8 cellular contexts compared by ENCODE assay signal in genomic region chr7:101163281-101164070, GRCh38. TPM values are rescaled to one million over a fixed set of nuclear protein-coding genes. Genes with fewer than 3 reads are reported as not detected.
DNase-seq lines count a peak whose midpoint lies in the region; ATAC-seq and TF ChIP-seq lines count a peak whose summit lies in the region.

No MANE protein-coding gene starts in this region.

- peak overlapping the region; percentile 78 for H3K4me3 Mint-ChIP-seq in neural progenitor cell

- peaks cover 62% of the 10 kb centered on the region for H4K20me1 ChIP-seq in neural progenitor cell (ENCODE audit: low read depth)

- H3K4me3 ChIP-seq in HFF-Myc (replicated peaks; ENCODE audit: low read depth, low read length), result peak overlapping the region; percentile 54
- H3K4me3 ChIP-seq in neural progenitor cell, result peak overlapping the region; percentile 51

- H3K9me3 ChIP-seq in neural progenitor cell (ENCODE audit: low read depth), result no peaks in the 10 kb centered on the region

- H3K27me3 Mint-ChIP-seq in neural progenitor cell (ENCODE audit: insufficient read depth, low read depth), result peaks cover 48% of the 10 kb centered on the region

- peaks cover 36% of the 10 kb centered on the region for H3F3A ChIP-seq in neural progenitor cell (ENCODE audit: low read depth)

- H3K9me3 Mint-ChIP-seq in neural progenitor cell, result no peaks in the 10 kb centered on the region

- H3K27me3 ChIP-seq in neural progenitor cell (peaks cover 78% of the 10 kb centered on the region), foreskin keratinocyte (peaks cover 47% of the 10 kb centered on the region)

- H2AFZ ChIP-seq in neural progenitor cell (replicated peaks), result no peak overlapping the region

- TF ChIP-seq CTCF in HFF-Myc (IDR thresholded peaks at IDR 0.05; ENCODE audit: low read depth, low read length, missing control alignments) (no peak), neural progenitor cell (IDR thresholded peaks at IDR 0.05) (no peak), foreskin keratinocyte (conservative IDR thresholded peaks at IDR 0.05) (no peak)

- H3K4me1 Mint-ChIP-seq in neural progenitor cell, result peaks cover 38% of the 10 kb centered on the region

- DNase-seq in Caki2 (ENCODE audit: low read depth), result peak; percentile 79
- no peak for DNase-seq in HFF-Myc (ENCODE audit: extremely low read depth, low read depth)
- DNase-seq in RKO (ENCODE audit: low spot score), result peak; percentile 86
- peak; percentile 68 for DNase-seq in ecto neural progenitor cell (ENCODE audit: low spot score)
- peak; percentile 63 for DNase-seq in neural progenitor cell (ENCODE audit: low spot score)
- DNase-seq in foreskin melanocyte, result no peak
- no peak for DNase-seq in foreskin keratinocyte
- DNase-seq in dermis blood vessel endothelial cell, result no peak

- H3K27ac ChIP-seq in neural progenitor cell (no peak overlapping the region), foreskin keratinocyte (no peak overlapping the region)

- H3K4me1 ChIP-seq in neural progenitor cell (peaks cover 41% of the 10 kb centered on the region), foreskin keratinocyte (peaks cover 3% of the 10 kb centered on the region)

- H3K9ac ChIP-seq in neural progenitor cell, result no peak overlapping the region

- H3K4me2 ChIP-seq in neural progenitor cell, result peak overlapping the region; percentile 84

- ATAC-seq in foreskin keratinocyte, result no peak

- H3K36me3 Mint-ChIP-seq in neural progenitor cell, result peaks cover 6% of the 10 kb centered on the region

- H3K79me2 ChIP-seq in neural progenitor cell (ENCODE audit: low read depth), result no peaks in the 10 kb centered on the region

- H3K27ac Mint-ChIP-seq in neural progenitor cell, result no peak overlapping the region

- H3K36me3 ChIP-seq in neural progenitor cell, result no peaks in the 10 kb centered on the region

- in situ Hi-C loops in Caki2 (cut with HindIII; ENCODE audit: low pct_unique_long_range_greater_than_20kb, low sequenced_read_pairs), result no loop called here

RNA-seq across cellular contexts. Expression of gene VGF, which starts 1.9 kb away (rescaled TPM):
- 0.14 and 0.74 TPM in 2 replicates for total RNA-seq in Caki2 (2014; rRNA removed; shearing (Covaris generic); ENCODE audit: low replicate concordance)
- 0.65 and 1.6 TPM in 2 replicates for total RNA-seq in neural progenitor cell (ENCODE audit: low replicate concordance)
- 0.11 and 0.14 TPM in 2 replicates for total RNA-seq in foreskin keratinocyte
- polyA plus RNA-seq in foreskin keratinocyte, result 0.21 and 0.33 TPM in 2 replicates
- total RNA-seq in dermis blood vessel endothelial cell, result not detected in 2 replicates

RNA-seq across cellular contexts. Expression of gene AP1S1, which starts 9.2 kb away (rescaled TPM):
- 296 and 312 TPM in 2 replicates for total RNA-seq in Caki2 (2014; rRNA removed; shearing (Covaris generic); ENCODE audit: low replicate concordance)
- total RNA-seq in neural progenitor cell (ENCODE audit: low replicate concordance) (74.4 and 94.2 TPM in 2 replicates), foreskin keratinocyte (164 and 166 TPM in 2 replicates), dermis blood vessel endothelial cell (115 and 144 TPM in 2 replicates)
- polyA plus RNA-seq in foreskin keratinocyte, result 223 TPM in 2 replicates

RNA-seq across cellular contexts. Expression of gene NAT16, which starts 16.6 kb away (rescaled TPM):
- not detected in 2 replicates for total RNA-seq in Caki2 (2014; rRNA removed; shearing (Covaris generic); ENCODE audit: low replicate concordance)
- total RNA-seq in neural progenitor cell (ENCODE audit: low replicate concordance) (0.28 TPM in 1 of 2 replicates, not detected in the other), foreskin keratinocyte (not detected in 2 replicates), dermis blood vessel endothelial cell (not detected in 2 replicates)
- polyA plus RNA-seq in foreskin keratinocyte, result not detected in 2 replicates

RNA-seq across cellular contexts. Expression of gene SERPINE1, which starts 36.6 kb away (rescaled TPM):
- total RNA-seq in Caki2 (2014; rRNA removed; shearing (Covaris generic); ENCODE audit: low replicate concordance), result 36.7 and 42.4 TPM in 2 replicates
- total RNA-seq in neural progenitor cell (ENCODE audit: low replicate concordance) (0.03 TPM in 1 of 2 replicates, not detected in the other), foreskin keratinocyte (265 and 427 TPM in 2 replicates), dermis blood vessel endothelial cell (289 and 399 TPM in 2 replicates)
- 170 and 271 TPM in 2 replicates for polyA plus RNA-seq in foreskin keratinocyte

RNA-seq across cellular contexts. Expression of gene MOGAT3, which starts 37.4 kb away (rescaled TPM):
- not detected in 2 replicates for total RNA-seq in Caki2 (2014; rRNA removed; shearing (Covaris generic); ENCODE audit: low replicate concordance)
- total RNA-seq in neural progenitor cell (ENCODE audit: low replicate concordance) (not detected in 2 replicates), foreskin keratinocyte (not detected in 2 replicates), dermis blood vessel endothelial cell (not detected in 2 replicates)
- polyA plus RNA-seq in foreskin keratinocyte, result not detected in 2 replicates

Comparison
In these comparisons a context has a peak if more than half of its experiments do, and no peak if none do; other contexts are left out.
1. DNase-seq: peak in Caki2 (single experiment), RKO (single experiment), ecto neural progenitor cell (single experiment) and neural progenitor cell (single experiment); none in HFF-Myc (single experiment), foreskin melanocyte (single experiment), foreskin keratinocyte (0 of 2) and dermis blood vessel endothelial cell (single experiment).